In the genomic region with DNA sequence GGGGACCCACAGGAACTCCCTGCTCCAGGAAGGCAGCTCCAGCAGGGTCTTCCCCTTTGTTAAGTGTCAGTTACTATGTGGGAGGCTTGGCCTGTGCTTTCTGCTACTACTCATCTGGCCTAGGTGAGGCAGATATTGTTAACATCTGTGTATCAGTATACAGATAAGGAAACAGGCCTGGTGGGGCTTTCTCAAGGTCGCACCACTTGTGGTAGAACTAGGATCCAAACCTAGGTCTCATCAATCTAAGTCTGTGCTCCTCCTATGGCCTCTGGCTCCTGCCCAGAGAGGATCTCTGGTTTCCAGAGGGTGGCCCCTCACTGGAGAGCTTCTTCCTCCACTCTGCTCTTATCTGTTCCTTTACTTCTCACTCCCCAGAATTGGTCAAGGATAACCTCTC, we compare ENCODE assay signal across 13 cellular contexts.
"Had no signal": no experiment of that assay in that cellular context is flagged by ENCODE, and none has a peak within 500 bp of the region (broad histone marks: within the 10 kb centered on the region; RNA-seq: fewer than 3 reads in every experiment).

No MANE protein-coding gene starts in this region.

- H3K4me1 ChIP-seq: colonic mucosa had no signal

- H3K4me3 Mint-ChIP-seq: nephron progenitor cell; T-helper 1 cell treated with Interleukin-12 subunit alpha and Interleukin-12 subunit beta and Interleukin-4 antibody, amounts not matched to agents 30 μg/mL and 1 μg/mL, for 36 hours had no signal

- H3K9me3 ChIP-seq: colonic mucosa, lower lobe of right lung, stomach, vagina had no signal

- H3K4me3 ChIP-seq: colonic mucosa, lower lobe of right lung, stomach, vagina had no signal

- H3K9me3 Mint-ChIP-seq: brain; nephron progenitor cell; T-helper 1 cell treated with Interleukin-12 subunit alpha and Interleukin-12 subunit beta and Interleukin-4 antibody, amounts not matched to agents 30 μg/mL and 1 μg/mL, for 36 hours had no signal

- H3K36me3 Mint-ChIP-seq: brain had no signal

- ATAC-seq: lower lobe of right lung had no signal

- H3K27ac Mint-ChIP-seq: nephron progenitor cell; T-helper 1 cell treated with Interleukin-12 subunit alpha and Interleukin-12 subunit beta and Interleukin-4 antibody, amounts not matched to agents 30 μg/mL and 1 μg/mL, for 36 hours had no signal

- H3K27ac ChIP-seq: colonic mucosa, lower lobe of right lung, vagina had no signal

- H3K27me3 ChIP-seq: colonic mucosa, vagina had no signal

- DNase-seq: activated CD4-positive, alpha-beta T cell treated with anti-CD3 and anti-CD28 coated beads, Interleukin-2, amount 50 U/mL, for 4 hours; activated CD4-positive, CD25-positive, alpha-beta regulatory T cell treated with anti-CD3 and anti-CD28 coated beads, Interleukin-2, amount 50 U/mL, for 72 hours; central memory CD4-positive, alpha-beta T cell; colonic mucosa; islet precursor cell; lower lobe of right lung; midbrain; nephron progenitor cell; nucleus accumbens; stomach had no signal

- H3K36me3 ChIP-seq: colonic mucosa, vagina had no signal
